Comparison of ENCODE assay signal across 8 cellular contexts in genomic region chr3:52217409-52217805, GRCh38. TPM values are rescaled to one million over a fixed set of nuclear protein-coding genes. Genes with fewer than 3 reads are reported as not detected.
DNase-seq lines count a peak whose midpoint lies in the region; ATAC-seq and TF ChIP-seq lines count a peak whose summit lies in the region.

No MANE protein-coding gene starts in this region.

- H3K36me3 Mint-ChIP-seq in activated naive CD8-positive, alpha-beta T cell treated with anti-CD3 and anti-CD28 coated beads for 36 hours = peaks cover 27% of the 10 kb centered on the region
- H3K36me3 Mint-ChIP-seq in memory B cell (peaks cover 29% of the 10 kb centered on the region), chondrocyte (ENCODE audit: low read depth) (peaks cover 21% of the 10 kb centered on the region)

- TF ChIP-seq EP300 in tibial nerve (IDR thresholded peaks at IDR 0.05) = no peak

- peak overlapping the region; percentile 82 for H3K27ac Mint-ChIP-seq in activated naive CD8-positive, alpha-beta T cell treated with anti-CD3 and anti-CD28 coated beads for 36 hours
- peak overlapping the region; percentile 59 for H3K27ac Mint-ChIP-seq in memory B cell
- no peak overlapping the region for H3K27ac Mint-ChIP-seq in chondrocyte (ENCODE audit: unreplicated experiment)

- H3K27me3 Mint-ChIP-seq in activated naive CD8-positive, alpha-beta T cell treated with anti-CD3 and anti-CD28 coated beads for 36 hours = no peaks in the 10 kb centered on the region
- H3K27me3 Mint-ChIP-seq in memory B cell (no peaks in the 10 kb centered on the region), chondrocyte (ENCODE audit: low read depth) (no peaks in the 10 kb centered on the region)

- peaks cover 0 to 35% (median 15%) of the 10 kb centered on the region in 4 donors for H3K4me1 ChIP-seq in tibial nerve

- WGBS in tibial nerve, 2 donors = 63 to 72% methylated on average over 10 of the region's 10 CpGs

- H3K27ac ChIP-seq in tibial nerve = peak overlapping the region in 3 of 4 donors; percentile 36 to 73 (median 38)

- H3K9me3 ChIP-seq in tibial nerve (no peaks in the 10 kb centered on the region), MG63 (no peaks in the 10 kb centered on the region)

- peaks cover 46% of the 10 kb centered on the region for H3K4me1 Mint-ChIP-seq in activated naive CD8-positive, alpha-beta T cell treated with anti-CD3 and anti-CD28 coated beads for 36 hours
- H3K4me1 Mint-ChIP-seq in memory B cell (peaks cover 35% of the 10 kb centered on the region), chondrocyte (ENCODE audit: low read depth) (peaks cover 11% of the 10 kb centered on the region)

- ATAC-seq in memory B cell (ENCODE audit: low read depth) = no peak

- TF ChIP-seq POLR2A in tibial nerve (IDR thresholded peaks at IDR 0.05) = no peak

- H3K4me3 ChIP-seq in tibial nerve = no peak overlapping the region
- H3K4me3 ChIP-seq in MG63 = no peak overlapping the region

- peak overlapping the region; percentile 11 for H3K4me3 Mint-ChIP-seq in activated naive CD8-positive, alpha-beta T cell treated with anti-CD3 and anti-CD28 coated beads for 36 hours
- H3K4me3 Mint-ChIP-seq in memory B cell = no peak overlapping the region
- no peak overlapping the region for H3K4me3 Mint-ChIP-seq in chondrocyte (ENCODE audit: unreplicated experiment)

- H3K27me3 ChIP-seq in tibial nerve (no peaks in the 10 kb centered on the region), MG63 (no peaks in the 10 kb centered on the region)

- no peaks in the 10 kb centered on the region for H3K9me3 Mint-ChIP-seq in activated naive CD8-positive, alpha-beta T cell treated with anti-CD3 and anti-CD28 coated beads for 36 hours
- H3K9me3 Mint-ChIP-seq in memory B cell = no peaks in the 10 kb centered on the region
- no peaks in the 10 kb centered on the region for H3K9me3 Mint-ChIP-seq in chondrocyte (ENCODE audit: low read depth)

- peak; percentile 74 for DNase-seq in activated effector memory CD4-positive, alpha-beta T cell treated with anti-CD3 and anti-CD28 coated beads, Interleukin-2, amount 50 U/mL, for 16 hours
- DNase-seq in activated effector memory CD4-positive, alpha-beta T cell treated with Interleukin-2 at 50 U/mL for 16 hours = no peak
- DNase-seq in activated naive CD8-positive, alpha-beta T cell treated with anti-CD3 and anti-CD28 coated beads for 36 hours = no peak
- DNase-seq in memory B cell (ENCODE audit: low spot score in 2 of 2) (no peak), tibial nerve (ENCODE audit: low spot score in 2 of 2) (no peak), chondrocyte (ENCODE audit: low spot score) (no peak), MG63 (no peak)
- no peak for DNase-seq in NK-92 treated with Interleukin-12 subunit alpha and Interleukin-12 subunit beta, amount 100 ng/mL, for 24 hours (lab: John Stamatoyannopoulos, UW)

- peaks cover 0 to 41% (median 10%) of the 10 kb centered on the region in 3 donors for H3K36me3 ChIP-seq in tibial nerve
- H3K36me3 ChIP-seq in MG63 = peaks cover 2% of the 10 kb centered on the region; the same call in 1 of the 2 replicates

- TF ChIP-seq CTCF in tibial nerve (IDR thresholded peaks at IDR 0.05) (no peak), chondrocyte (IDR thresholded peaks at IDR 0.05) (no peak)

RNA-seq across cellular contexts. Expression of gene TLR9, which starts 8.0 kb away (rescaled TPM):
- 1 to 10 TPM in 1 of 2 experiments, under 1 TPM in 1; 0.85 to 1.4 TPM for total RNA-seq in activated naive CD8-positive, alpha-beta T cell treated with anti-CD3 and anti-CD28 coated beads for 36 hours
- under 1 TPM in 2 of 4 donors, not detected in 2; 0.30 to 0.39 TPM for total RNA-seq in tibial nerve
- 0.12 TPM in 1 of 3 replicates, not detected in the others for total RNA-seq in chondrocyte
- not detected in 2 replicates for total RNA-seq in MG63 (2014; rRNA removed; shearing (Covaris generic); ENCODE audit: low replicate concordance)

RNA-seq across cellular contexts. Expression of gene ALAS1, which starts 19.4 kb away (rescaled TPM):
- total RNA-seq in activated naive CD8-positive, alpha-beta T cell treated with anti-CD3 and anti-CD28 coated beads for 36 hours = 10 to 100 TPM; 59.4 to 63.0 TPM
- total RNA-seq in tibial nerve (10 to 100 TPM; 26.1 to 37.1 (median 32.0) TPM), chondrocyte (37.5 to 39.8 TPM (median 38.3 TPM) in 3 replicates)
- total RNA-seq in MG63 (2014; rRNA removed; shearing (Covaris generic); ENCODE audit: low replicate concordance) = 33.7 and 34.0 TPM in 2 replicates

RNA-seq across cellular contexts. Expression of gene TWF2, which starts 21.6 kb away (rescaled TPM):
- total RNA-seq in activated naive CD8-positive, alpha-beta T cell treated with anti-CD3 and anti-CD28 coated beads for 36 hours = 100 to 1,000 TPM; 127 to 134 TPM
- 10 to 100 TPM; 59.2 to 72.9 (median 60.4) TPM for total RNA-seq in tibial nerve
- 58.9 to 65.9 TPM (median 65.2 TPM) in 3 replicates for total RNA-seq in chondrocyte
- total RNA-seq in MG63 (2014; rRNA removed; shearing (Covaris generic); ENCODE audit: low replicate concordance) = 37.4 and 100 TPM in 2 replicates

RNA-seq across cellular contexts. Expression of gene PPM1M, which starts 28.2 kb away (rescaled TPM):
- 10 to 100 TPM; 69.7 to 74.9 TPM for total RNA-seq in activated naive CD8-positive, alpha-beta T cell treated with anti-CD3 and anti-CD28 coated beads for 36 hours
- 10 to 100 TPM; 25.8 to 35.1 (median 27.8) TPM for total RNA-seq in tibial nerve
- total RNA-seq in chondrocyte = 14.5 to 20.8 TPM (median 20.1 TPM) in 3 replicates
- total RNA-seq in MG63 (2014; rRNA removed; shearing (Covaris generic); ENCODE audit: low replicate concordance) = 7.9 and 16.2 TPM in 2 replicates
